2 cellular contexts compared by ENCODE assay signal in the genomic region with DNA sequence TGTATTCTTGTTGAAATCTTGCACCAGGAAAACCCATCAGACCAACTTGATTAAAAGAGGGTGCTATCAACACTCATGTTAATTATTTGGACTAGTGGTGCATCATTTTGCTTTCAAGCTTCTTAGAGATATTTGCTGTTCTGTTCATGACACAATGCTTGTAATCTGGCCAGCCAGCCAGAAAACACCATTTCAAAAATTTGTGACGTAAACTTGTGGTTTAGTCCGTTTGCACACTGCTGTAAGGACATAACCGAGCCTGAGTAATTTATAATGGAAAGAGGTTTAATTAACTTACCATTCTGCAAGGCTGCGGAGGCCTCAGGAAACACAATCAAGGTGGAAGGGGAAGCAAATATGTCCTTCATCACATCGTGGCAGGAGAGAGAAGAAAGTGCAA.
TF ChIP-seq lines count a peak whose summit lies in the region.

No MANE protein-coding gene starts in this region.

TF ChIP-seq in liver, 16 proteins besides CTCF, POLR2A, EP300 and RAD21 (continued from another document):
- TF ChIP-seq, protein P1, sequence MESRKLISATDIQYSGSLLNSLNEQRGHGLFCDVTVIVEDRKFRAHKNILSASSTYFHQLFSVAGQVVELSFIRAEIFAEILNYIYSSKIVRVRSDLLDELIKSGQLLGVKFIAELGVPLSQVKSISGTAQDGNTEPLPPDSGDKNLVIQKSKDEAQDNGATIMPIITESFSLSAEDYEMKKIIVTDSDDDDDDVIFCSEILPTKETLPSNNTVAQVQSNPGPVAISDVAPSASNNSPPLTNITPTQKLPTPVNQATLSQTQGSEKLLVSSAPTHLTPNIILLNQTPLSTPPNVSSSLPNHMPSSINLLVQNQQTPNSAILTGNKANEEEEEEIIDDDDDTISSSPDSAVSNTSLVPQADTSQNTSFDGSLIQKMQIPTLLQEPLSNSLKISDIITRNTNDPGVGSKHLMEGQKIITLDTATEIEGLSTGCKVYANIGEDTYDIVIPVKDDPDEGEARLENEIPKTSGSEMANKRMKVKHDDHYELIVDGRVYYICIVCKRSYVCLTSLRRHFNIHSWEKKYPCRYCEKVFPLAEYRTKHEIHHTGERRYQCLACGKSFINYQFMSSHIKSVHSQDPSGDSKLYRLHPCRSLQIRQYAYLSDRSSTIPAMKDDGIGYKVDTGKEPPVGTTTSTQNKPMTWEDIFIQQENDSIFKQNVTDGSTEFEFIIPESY (IDR thresholded peaks at IDR 0.05): no peak
- no peak for TF ChIP-seq REST (IDR thresholded peaks at IDR 0.05)
- TF ChIP-seq, protein P2, sequence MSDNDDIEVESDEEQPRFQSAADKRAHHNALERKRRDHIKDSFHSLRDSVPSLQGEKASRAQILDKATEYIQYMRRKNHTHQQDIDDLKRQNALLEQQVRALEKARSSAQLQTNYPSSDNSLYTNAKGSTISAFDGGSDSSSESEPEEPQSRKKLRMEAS (IDR thresholded peaks at IDR 0.05): no peak
- no peak for TF ChIP-seq SP1 (IDR thresholded peaks at IDR 0.05)
- no peak for TF ChIP-seq FOXA1 (IDR thresholded peaks at IDR 0.05)
- TF ChIP-seq NR2F2 (IDR thresholded peaks at IDR 0.05): no peak
- no peak for TF ChIP-seq RXRA (IDR thresholded peaks at IDR 0.05)
- TF ChIP-seq JUND (IDR thresholded peaks at IDR 0.05): no peak
- TF ChIP-seq TAF1 (conservative IDR thresholded peaks at IDR 0.05): no peak
- no peak for TF ChIP-seq EGR1 (IDR thresholded peaks at IDR 0.05; ENCODE audit: low read depth in 2 of 2)
- TF ChIP-seq HNF4A (conservative IDR thresholded peaks at IDR 0.05): no peak

TF ChIP-seq in HepG2, 621 proteins besides CTCF, POLR2A, EP300 and RAD21 (continued from another document):
- TF ChIP-seq PRMT3 (CRISPR knock-in tag; IDR thresholded peaks at IDR 0.05; ENCODE audit: borderline replicate concordance, low read depth) (no peak), ZSCAN9 (CRISPR knock-in tag; IDR thresholded peaks at IDR 0.05; ENCODE audit: borderline replicate concordance) (no peak), ZSCAN20 (CRISPR knock-in tag; IDR thresholded peaks at IDR 0.05; ENCODE audit: borderline replicate concordance) (no peak)
- TF ChIP-seq, protein P3, sequence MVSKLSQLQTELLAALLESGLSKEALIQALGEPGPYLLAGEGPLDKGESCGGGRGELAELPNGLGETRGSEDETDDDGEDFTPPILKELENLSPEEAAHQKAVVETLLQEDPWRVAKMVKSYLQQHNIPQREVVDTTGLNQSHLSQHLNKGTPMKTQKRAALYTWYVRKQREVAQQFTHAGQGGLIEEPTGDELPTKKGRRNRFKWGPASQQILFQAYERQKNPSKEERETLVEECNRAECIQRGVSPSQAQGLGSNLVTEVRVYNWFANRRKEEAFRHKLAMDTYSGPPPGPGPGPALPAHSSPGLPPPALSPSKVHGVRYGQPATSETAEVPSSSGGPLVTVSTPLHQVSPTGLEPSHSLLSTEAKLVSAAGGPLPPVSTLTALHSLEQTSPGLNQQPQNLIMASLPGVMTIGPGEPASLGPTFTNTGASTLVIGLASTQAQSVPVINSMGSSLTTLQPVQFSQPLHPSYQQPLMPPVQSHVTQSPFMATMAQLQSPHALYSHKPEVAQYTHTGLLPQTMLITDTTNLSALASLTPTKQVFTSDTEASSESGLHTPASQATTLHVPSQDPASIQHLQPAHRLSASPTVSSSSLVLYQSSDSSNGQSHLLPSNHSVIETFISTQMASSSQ (IDR thresholded peaks at IDR 0.05; ENCODE audit: low read depth): no peak
- TF ChIP-seq, protein P3 (CRISPR knock-in tag; IDR thresholded peaks at IDR 0.05; ENCODE audit: borderline replicate concordance): no peak
- TF ChIP-seq, protein P4, sequence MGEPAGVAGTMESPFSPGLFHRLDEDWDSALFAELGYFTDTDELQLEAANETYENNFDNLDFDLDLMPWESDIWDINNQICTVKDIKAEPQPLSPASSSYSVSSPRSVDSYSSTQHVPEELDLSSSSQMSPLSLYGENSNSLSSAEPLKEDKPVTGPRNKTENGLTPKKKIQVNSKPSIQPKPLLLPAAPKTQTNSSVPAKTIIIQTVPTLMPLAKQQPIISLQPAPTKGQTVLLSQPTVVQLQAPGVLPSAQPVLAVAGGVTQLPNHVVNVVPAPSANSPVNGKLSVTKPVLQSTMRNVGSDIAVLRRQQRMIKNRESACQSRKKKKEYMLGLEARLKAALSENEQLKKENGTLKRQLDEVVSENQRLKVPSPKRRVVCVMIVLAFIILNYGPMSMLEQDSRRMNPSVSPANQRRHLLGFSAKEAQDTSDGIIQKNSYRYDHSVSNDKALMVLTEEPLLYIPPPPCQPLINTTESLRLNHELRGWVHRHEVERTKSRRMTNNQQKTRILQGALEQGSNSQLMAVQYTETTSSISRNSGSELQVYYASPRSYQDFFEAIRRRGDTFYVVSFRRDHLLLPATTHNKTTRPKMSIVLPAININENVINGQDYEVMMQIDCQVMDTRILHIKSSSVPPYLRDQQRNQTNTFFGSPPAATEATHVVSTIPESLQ (CRISPR knock-in tag; conservative IDR thresholded peaks at IDR 0.05): no peak
TF ChIP-seq in HepG2: peak in this region for 0.
